Comparison of ENCODE assay signal across 21 cellular contexts in genomic region chr1:79648124-79648523, GRCh38.
DNase-seq lines count a peak whose midpoint lies in the region; ATAC-seq, FAIRE-seq and TF ChIP-seq lines count a peak whose summit lies in the region.
"Had no signal": no experiment of that assay in that cellular context is flagged by ENCODE, and none has a peak within 500 bp of the region (broad histone marks: within the 10 kb centered on the region; RNA-seq: fewer than 3 reads in every experiment).

No MANE protein-coding gene starts in this region.

- 85% methylated on average over 1 of the region's 1 CpG for WGBS in HepG2 (ENCODE audit: low lambda C conversion rate)
- WGBS in right lobe of liver (ENCODE audit: insufficient coverage, low coverage, low lambda C conversion rate, missing lambda C conversion rate), result 79% methylated on average over 1 of the region's 1 CpG
- WGBS in K562 (ENCODE audit: insufficient coverage, low coverage, missing lambda C conversion rate), result 8% methylated on average over 1 of the region's 1 CpG

- H3K4me1 ChIP-seq in HepG2 (ENCODE audit: insufficient read depth, low read length) (no peaks in the 10 kb centered on the region), right lobe of liver (no peaks in the 10 kb centered on the region), K562 (replicated peaks in 1 of 2; ENCODE audit: control insufficient read depth in 2 of 2, insufficient read depth in 2 of 2, low read length in 2 of 2) (no peaks in the 10 kb centered on the region), endothelial cell of umbilical vein (ENCODE audit: control insufficient read depth, extremely low read depth, insufficient read depth, low read length) (no peaks in the 10 kb centered on the region)
- H3K4me1 ChIP-seq: BE2C, BLaER1 had no signal

- H3K9me1 ChIP-seq in K562 (ENCODE audit: control insufficient read depth, insufficient read depth, low read length) (no peaks in the 10 kb centered on the region), endothelial cell of umbilical vein (replicated peaks; ENCODE audit: control insufficient read depth, extremely low read depth, insufficient read depth, low read length) (no peaks in the 10 kb centered on the region)

- H3K36me3 ChIP-seq in HepG2 (replicated peaks in 1 of 2; ENCODE audit: control insufficient read depth in 1 of 2, insufficient read depth in 2 of 2, low read length in 2 of 2) (no peaks in the 10 kb centered on the region), right lobe of liver (no peaks in the 10 kb centered on the region), K562 (ENCODE audit: control insufficient read depth, insufficient read depth, low read length) (no peaks in the 10 kb centered on the region), endothelial cell of umbilical vein (ENCODE audit: control insufficient read depth in 2 of 2, extremely low read depth in 1 of 2, insufficient read depth in 2 of 2, low read length in 2 of 2) (no peaks in the 10 kb centered on the region)
- H3K36me3 ChIP-seq: BE2C, BLaER1 had no signal

- no peak for TF ChIP-seq RAD21 in HepG2 (CRISPR knock-in tag; IDR thresholded peaks at IDR 0.05)
- TF ChIP-seq RAD21 in K562 (CRISPR knock-in tag; conservative IDR thresholded peaks at IDR 0.05 in 1 of 2, IDR thresholded peaks at IDR 0.05 in 1 of 2), result no peak

- dilution Hi-C loops in endothelial cell of umbilical vein (cut with MboI; ENCODE audit: extremely low pct_ligation_motif_present, low sequenced_read_pairs), result no loop called here

- CTCF ChIA-PET in HepG2 (lab: Yijun Ruan, JAX; ENCODE audit: low intra/inter-chr PET ratio, low total read pairs), result no interaction called here
- CTCF ChIA-PET in K562 (lab: Yijun Ruan, JAX; ENCODE audit: low intra/inter-chr PET ratio), result no interaction called here
- CTCF ChIA-PET in endothelial cell of umbilical vein (lab: Charles Lee), result no interaction called here

- H3K9ac ChIP-seq in HepG2 (ENCODE audit: insufficient read depth, low read depth, low read length) (no peak overlapping the region), K562 (ENCODE audit: insufficient read depth in 1 of 2, low read depth in 2 of 2, low read length in 2 of 2) (no peak overlapping the region), endothelial cell of umbilical vein (replicated peaks; ENCODE audit: extremely low read depth, insufficient read depth, low read length) (no peak overlapping the region)
- H3K9ac ChIP-seq: BLaER1 had no signal

- intact Hi-C loops in HepG2 (cut with micrococcal nuclease; ENCODE audit: unreplicated experiment), result no loop called here
- intact Hi-C loops in right lobe of liver (cut with DNase I), result no loop called here
- intact Hi-C loops in K562 (cut with micrococcal nuclease), result no loop called here
- intact Hi-C loops in endothelial cell of umbilical vein (cut with micrococcal nuclease), result no loop called here

- POLR2A ChIA-PET in HepG2 (lab: Yijun Ruan, JAX) (no interaction called here), K562 (lab: Yijun Ruan, JAX) (no interaction called here), endothelial cell of umbilical vein (lab: Charles Lee) (no interaction called here)

- no TSS peak for BruUV-seq in HepG2 (replicated peaks; lab: Mats Ljungman, UMichigan)
- no TSS peak for BruUV-seq in K562 (replicated peaks; lab: Mats Ljungman, UMichigan)
- BruUV-seq in endothelial cell of umbilical vein (replicated peaks; lab: Mats Ljungman, UMichigan), result no TSS peak

- H2AFZ ChIP-seq in HepG2 (ENCODE audit: low read length) (no peak overlapping the region), K562 (ENCODE audit: low read depth, low read length) (no peak overlapping the region), endothelial cell of umbilical vein (ENCODE audit: low read depth, low read length) (no peak overlapping the region)

- H3K79me2 ChIP-seq in HepG2 (ENCODE audit: insufficient read depth, low read length) (no peaks in the 10 kb centered on the region), K562 (ENCODE audit: control insufficient read depth, insufficient read depth, low read length) (no peaks in the 10 kb centered on the region), endothelial cell of umbilical vein (ENCODE audit: control insufficient read depth, insufficient read depth, low read length) (no peaks in the 10 kb centered on the region)

- H3K4me3 ChIP-seq in HepG2 (replicated peaks in 1 of 3; ENCODE audit: insufficient read depth in 1 of 3, low read depth in 2 of 3, low read length in 3 of 3) (no peak overlapping the region), right lobe of liver (no peak overlapping the region), K562 (no peak overlapping the region), endothelial cell of umbilical vein (replicated peaks in 1 of 3; ENCODE audit: insufficient read depth in 1 of 3, low read depth in 1 of 3, low read length in 3 of 3) (no peak overlapping the region)
- H3K4me3 ChIP-seq: BLaER1 had no signal

- H3K9me3 ChIP-seq in HepG2 (ENCODE audit: low read length) (peaks cover 61% of the 10 kb centered on the region), right lobe of liver (no peaks in the 10 kb centered on the region), K562 (replicated peaks; ENCODE audit: control insufficient read depth, insufficient read depth, low read depth, low read length) (no peaks in the 10 kb centered on the region), endothelial cell of umbilical vein (replicated peaks; ENCODE audit: control insufficient read depth, insufficient read depth, low read length) (no peaks in the 10 kb centered on the region)
- H3K9me3 ChIP-seq: BE2C, BLaER1 had no signal

- in situ Hi-C loops in HepG2 (cut with HindIII; ENCODE audit: extremely low pct_ligation_motif_present, low pct_unique_long_range_greater_than_20kb) (no loop called here), K562 (cut with MboI) (no loop called here)

- H3K27ac ChIP-seq in HepG2 (ENCODE audit: extremely low read length, insufficient read depth, low read length) (no peak overlapping the region), right lobe of liver (no peak overlapping the region), K562 (ENCODE audit: extremely low read depth, low read depth, low read length) (no peak overlapping the region), endothelial cell of umbilical vein (ENCODE audit: insufficient read depth, low read depth, low read length) (no peak overlapping the region)
- H3K27ac ChIP-seq: 22Rv1, BLaER1 had no signal

- no peaks in the 10 kb centered on the region for H4K20me1 ChIP-seq in HepG2 (ENCODE audit: insufficient read depth, low read length)
- H4K20me1 ChIP-seq in K562 (replicated peaks; ENCODE audit: control insufficient read depth, insufficient read depth, low read length), result no peaks in the 10 kb centered on the region
- no peaks in the 10 kb centered on the region for H4K20me1 ChIP-seq in endothelial cell of umbilical vein (replicated peaks; ENCODE audit: control insufficient read depth, extremely low read depth, insufficient read depth, low read length)
- H4K20me1 ChIP-seq: BLaER1 had no signal

- ATAC-seq in HepG2 (no peak), right lobe of liver (no peak), K562 (no peak), GM18868 (IDR thresholded peaks at IDR 0.05; ENCODE audit: unreplicated experiment) (no peak)

- TF ChIP-seq EP300 in HepG2 (IDR thresholded peaks at IDR 0.05; ENCODE audit: low read depth in 2 of 2, low read length in 2 of 2), result no peak
- TF ChIP-seq EP300 in HepG2 (CRISPR knock-in tag; IDR thresholded peaks at IDR 0.05; ENCODE audit: borderline replicate concordance), result no peak
- TF ChIP-seq EP300 in K562 (IDR thresholded peaks at IDR 0.05; ENCODE audit: low read length), result no peak

- DNase-seq in HepG2 (ENCODE audit: low spot score) (no peak), right lobe of liver (no peak), K562 (ENCODE audit: extremely low read depth in 1 of 4, low spot score in 3 of 4) (no peak), endothelial cell of umbilical vein (ENCODE audit: low read depth, low spot score) (no peak)
- no peak for DNase-seq in activated CD4-positive, CD25-positive, alpha-beta regulatory T cell treated with anti-CD3 and anti-CD28 coated beads, Interleukin-2, amount 50 U/mL, for 72 hours
- DNase-seq: ACHN; BE2C; C1 segment of cervical spinal cord; CD4-positive, alpha-beta memory T cell; CD4-positive, CD25-positive, alpha-beta regulatory T cell; CD8-positive, alpha-beta memory T cell; COR-L47; DMS 273 treated with DMSO at 0.1 percent for 48 hours; DMS153; DMS79 treated with DMSO at 0.1 percent for 48 hours; GF-D8 had no signal

- H3K27me3 ChIP-seq in HepG2 (ENCODE audit: control insufficient read depth in 1 of 2, insufficient read depth in 2 of 2, low read length in 2 of 2) (no peaks in the 10 kb centered on the region), right lobe of liver (no peaks in the 10 kb centered on the region), K562 (ENCODE audit: control insufficient read depth in 2 of 2, insufficient read depth in 2 of 2, low read length in 2 of 2) (no peaks in the 10 kb centered on the region), endothelial cell of umbilical vein (ENCODE audit: control insufficient read depth in 2 of 2, insufficient read depth in 2 of 2, low read length in 2 of 2) (no peaks in the 10 kb centered on the region)
- H3K27me3 ChIP-seq: BE2C, BLaER1 had no signal

- H3K4me2 ChIP-seq in HepG2 (ENCODE audit: low read depth, low read length) (no peak overlapping the region), K562 (ENCODE audit: insufficient read depth, low read length) (no peak overlapping the region), endothelial cell of umbilical vein (ENCODE audit: insufficient read depth, low read length) (no peak overlapping the region)
- H3K4me2 ChIP-seq: BLaER1 had no signal

- no peak for TF ChIP-seq POLR2A in HepG2 (IDR thresholded peaks at IDR 0.05; ENCODE audit: insufficient read depth in 1 of 2, low read depth in 2 of 2, low read length in 2 of 2)
- no peak for TF ChIP-seq POLR2A in right lobe of liver (IDR thresholded peaks at IDR 0.05)
- TF ChIP-seq POLR2A in K562 (conservative IDR thresholded peaks at IDR 0.05), result no peak
- TF ChIP-seq POLR2A in endothelial cell of umbilical vein (IDR thresholded peaks at IDR 0.05; ENCODE audit: low read depth, low read length), result no peak

- TF ChIP-seq CTCF in HepG2 (CRISPR knock-in tag; IDR thresholded peaks at IDR 0.05) (no peak), right lobe of liver (IDR thresholded peaks at IDR 0.05) (no peak), K562 (IDR thresholded peaks at IDR 0.05 in 2 of 3, conservative IDR thresholded peaks at IDR 0.05 in 1 of 3; ENCODE audit: insufficient read depth in 2 of 3, low read depth in 1 of 3, low read length in 3 of 3) (no peak), endothelial cell of umbilical vein (IDR thresholded peaks at IDR 0.05; ENCODE audit: extremely low read depth in 1 of 2, insufficient read depth in 1 of 2, low read depth in 1 of 2, low read length in 2 of 2) (no peak)

- FAIRE-seq in HepG2 (lab: Jason Lieb, UNC) (no peak), K562 (lab: Jason Lieb, UNC) (no peak), endothelial cell of umbilical vein (lab: Jason Lieb, UNC) (peak; percentile 31)
- FAIRE-seq: G401.6, GM12891 had no signal

TF ChIP-seq in HepG2, 621 proteins besides CTCF, POLR2A, EP300 and RAD21 (continues in another document):
- TF ChIP-seq MAFK (conservative IDR thresholded peaks at IDR 0.05 in 1 of 2, IDR thresholded peaks at IDR 0.05 in 1 of 2; ENCODE audit: low read length in 2 of 2), result peak; percentile 86 to 95

TF ChIP-seq in K562, 482 proteins besides CTCF, POLR2A, EP300 and RAD21 (continues in another document):
- peak; percentile 82 for TF ChIP-seq MAFK (IDR thresholded peaks at IDR 0.05; ENCODE audit: low read length)

TF ChIP-seq in endothelial cell of umbilical vein, 7 proteins besides CTCF, POLR2A, EP300 and RAD21 (continues in another document):
- TF ChIP-seq FOS (IDR thresholded peaks at IDR 0.05; ENCODE audit: borderline replicate concordance, insufficient read depth, low read length), result no peak

Comparison
In these comparisons a context has a peak if more than half of its experiments do, and no peak if none do; other contexts are left out.
1. Of the 241 proteins assayed by ChIP-seq in both HepG2 and K562: peak only in HepG2: none; only in K562: MAFG; in both: MAFF and MAFK; in neither: 238.